ENCODE assay signal across 29 cellular contexts in the genomic region with DNA sequence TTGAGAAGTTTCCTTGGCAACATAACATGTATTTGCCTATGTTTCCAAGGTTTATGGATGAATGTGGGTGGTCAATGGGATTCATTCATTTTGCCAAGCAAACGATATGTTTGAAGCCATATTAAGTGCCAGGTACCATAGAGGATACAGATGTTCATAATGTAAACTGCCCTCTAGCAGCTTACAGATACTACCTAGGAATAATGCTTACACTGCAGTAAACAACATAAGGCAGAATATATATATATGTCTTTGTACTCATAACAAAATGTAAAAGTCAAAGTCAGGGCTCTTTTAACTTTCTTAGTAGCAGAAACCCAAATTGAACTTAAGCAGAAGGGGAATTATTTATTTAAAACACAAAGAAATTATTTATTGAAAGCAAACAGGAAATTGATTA.
"Had no signal": no experiment of that assay in that cellular context is flagged by ENCODE, and none has a peak within 500 bp of the region (broad histone marks: within the 10 kb centered on the region; RNA-seq: fewer than 3 reads in every experiment).

No MANE protein-coding gene starts in this region.

- H3K4me1 Mint-ChIP-seq: stimulated activated effector memory CD8-positive, alpha-beta T cell treated with anti-CD3 and anti-CD28 coated beads, Interleukin-12 subunit alpha, Interleukin-12 subunit beta, amount 100 ng/mL, for 72 hours; stimulated activated memory B cell treated with anti-CD40 and anti-IgM and Interleukin-4, amounts not matched to agents 10 μg/mL and 1 μg/mL and 100 μg/mL, for 72 hours; stimulated activated naive B cell treated with anti-CD40 and anti-IgM and Interleukin-4, amounts not matched to agents 10 μg/mL and 1 μg/mL and 100 μg/mL, for 72 hours; stimulated activated naive CD8-positive, alpha-beta T cell treated with anti-CD3 and anti-CD28 coated beads, Interleukin-15, amount 100 ng/mL, for 72 hours had no signal

- H3K4me3 Mint-ChIP-seq: stimulated activated effector memory CD8-positive, alpha-beta T cell treated with anti-CD3 and anti-CD28 coated beads, Interleukin-12 subunit alpha, Interleukin-12 subunit beta, amount 100 ng/mL, for 72 hours; stimulated activated memory B cell treated with anti-CD40 and anti-IgM and Interleukin-4, amounts not matched to agents 10 μg/mL and 1 μg/mL and 100 μg/mL, for 72 hours; stimulated activated naive B cell treated with anti-CD40 and anti-IgM and Interleukin-4, amounts not matched to agents 10 μg/mL and 1 μg/mL and 100 μg/mL, for 72 hours; stimulated activated naive CD8-positive, alpha-beta T cell treated with anti-CD3 and anti-CD28 coated beads, Interleukin-15, amount 100 ng/mL, for 72 hours; stimulated activated naive CD8-positive, alpha-beta T cell treated with anti-CD3 and anti-CD28 coated beads, Interleukin-15, Interleukin-2, amounts not matched to agents 100 ng/mL and 50 ng/mL, for 24 hours; type B pancreatic cell had no signal

- ATAC-seq: stimulated activated effector memory CD8-positive, alpha-beta T cell treated with anti-CD3 and anti-CD28 coated beads, Interleukin-12 subunit alpha, Interleukin-12 subunit beta, amount 100 ng/mL, for 72 hours; stimulated activated memory B cell treated with anti-CD40 and anti-IgM and Interleukin-4, amounts not matched to agents 10 μg/mL and 1 μg/mL and 100 μg/mL, for 72 hours; stimulated activated naive B cell treated with anti-CD40 and anti-IgM and Interleukin-4, amounts not matched to agents 10 μg/mL and 1 μg/mL and 100 μg/mL, for 72 hours; stimulated activated naive CD8-positive, alpha-beta T cell treated with anti-CD3 and anti-CD28 coated beads, Interleukin-15, amount 100 ng/mL, for 72 hours; stimulated activated naive CD8-positive, alpha-beta T cell treated with anti-CD3 and anti-CD28 coated beads, Interleukin-15, Interleukin-2, amounts not matched to agents 100 U/mL and 50 U/mL, for 24 hours; upper lobe of right lung had no signal

- DNase-seq: stimulated activated CD4-positive, alpha-beta T cell treated with anti-CD3 and anti-CD28 coated beads, Interleukin-2, amount 100 ng/mL, for 48 hours; stimulated activated CD4-positive, alpha-beta T cell treated with anti-CD3 and anti-CD28 coated beads, Interleukin-4, amount 100 ng/mL, for 1 hour; stimulated activated CD4-positive, alpha-beta T cell treated with anti-CD3 and anti-CD28 coated beads, Interleukin-4, amount 100 ng/mL, for 24 hours; stimulated activated CD4-positive, alpha-beta T cell treated with anti-CD3 and anti-CD28 coated beads, Interleukin-4, amount 100 ng/mL, for 4 hours; stimulated activated CD8-positive, alpha-beta memory T cell treated with anti-CD3 and anti-CD28 coated beads, Interleukin-4, amount 100 ng/mL, for 48 hours; stimulated activated naive B cell treated with anti-CD40 and anti-IgM and Interleukin-4, amounts not matched to agents 10 μg/mL and 1 μg/mL and 100 μg/mL, for 72 hours; stimulated activated naive CD4-positive, alpha-beta T cell; stimulated activated naive CD4-positive, alpha-beta T cell treated with Interleukin-2 at 50 U/mL for 16 hours; stimulated activated naive CD8-positive, alpha-beta T cell treated with anti-CD3 and anti-CD28 coated beads, Interleukin-15, amount 100 ng/mL, for 72 hours; stimulated activated naive CD8-positive, alpha-beta T cell treated with anti-CD3 and anti-CD28 coated beads, Interleukin-15, Interleukin-2, amounts not matched to agents 100 U/mL and 50 U/mL, for 24 hours; stomach; substantia nigra; testis; thyroid gland; tibial artery; transverse colon; trophoblast cell; upper lobe of left lung; upper lobe of right lung; uterus had no signal

- H3K9me3 Mint-ChIP-seq: stimulated activated memory B cell treated with anti-CD40 and anti-IgM and Interleukin-4, amounts not matched to agents 10 μg/mL and 1 μg/mL and 100 μg/mL, for 72 hours; stimulated activated naive CD8-positive, alpha-beta T cell treated with anti-CD3 and anti-CD28 coated beads, Interleukin-15, Interleukin-2, amounts not matched to agents 100 ng/mL and 50 ng/mL, for 24 hours; type B pancreatic cell had no signal

- H3K27ac Mint-ChIP-seq: stimulated activated effector memory CD8-positive, alpha-beta T cell treated with anti-CD3 and anti-CD28 coated beads, Interleukin-12 subunit alpha, Interleukin-12 subunit beta, amount 100 ng/mL, for 72 hours; stimulated activated memory B cell treated with anti-CD40 and anti-IgM and Interleukin-4, amounts not matched to agents 10 μg/mL and 1 μg/mL and 100 μg/mL, for 72 hours; stimulated activated naive B cell treated with anti-CD40 and anti-IgM and Interleukin-4, amounts not matched to agents 10 μg/mL and 1 μg/mL and 100 μg/mL, for 72 hours; stimulated activated naive CD8-positive, alpha-beta T cell treated with anti-CD3 and anti-CD28 coated beads, Interleukin-15, Interleukin-2, amounts not matched to agents 100 ng/mL and 50 ng/mL, for 24 hours; type B pancreatic cell had no signal

- H3K9me3 ChIP-seq: stomach, suprapubic skin, testis, thoracic aorta, thyroid gland, tibial artery, tibial nerve, transverse colon, upper lobe of left lung, upper lobe of right lung, uterus, vagina had no signal

- H3K36me3 Mint-ChIP-seq: stimulated activated effector memory CD8-positive, alpha-beta T cell treated with anti-CD3 and anti-CD28 coated beads, Interleukin-12 subunit alpha, Interleukin-12 subunit beta, amount 100 ng/mL, for 72 hours; stimulated activated memory B cell treated with anti-CD40 and anti-IgM and Interleukin-4, amounts not matched to agents 10 μg/mL and 1 μg/mL and 100 μg/mL, for 72 hours; stimulated activated naive B cell treated with anti-CD40 and anti-IgM and Interleukin-4, amounts not matched to agents 10 μg/mL and 1 μg/mL and 100 μg/mL, for 72 hours; type B pancreatic cell had no signal

- FAIRE-seq: urothelium cell line had no signal

- H3K27ac ChIP-seq: stomach, suprapubic skin, testis, thoracic aorta, thyroid gland, tibial artery, tibial nerve, transverse colon, upper lobe of left lung, upper lobe of right lung, uterus, vagina had no signal

- H3K4me1 ChIP-seq: testis, thyroid gland, upper lobe of left lung, upper lobe of right lung, uterus had no signal

- H3K36me3 ChIP-seq: stomach, suprapubic skin, thoracic aorta, thyroid gland, tibial artery, tibial nerve, transverse colon, upper lobe of left lung, upper lobe of right lung, uterus, vagina had no signal

- H3K4me3 ChIP-seq: stomach, suprapubic skin, testis, thoracic aorta, thyroid gland, tibial artery, tibial nerve, transverse colon, upper lobe of left lung, upper lobe of right lung, uterus, vagina had no signal

- H3K27me3 ChIP-seq: stomach, suprapubic skin, testis, thyroid gland, tibial artery, tibial nerve, transverse colon, upper lobe of left lung, upper lobe of right lung, uterus, vagina had no signal
